In genomic region chr3:149610351-149611105, GRCh38 we compare ENCODE assay signal across 12 cellular contexts. TPM values are rescaled to one million over a fixed set of nuclear protein-coding genes. Genes with fewer than 3 reads are reported as not detected.
DNase-seq lines count a peak whose midpoint lies in the region; ATAC-seq, FAIRE-seq and TF ChIP-seq lines count a peak whose summit lies in the region.
"Had no signal": no experiment of that assay in that cellular context is flagged by ENCODE, and none has a peak within 500 bp of the region (broad histone marks: within the 10 kb centered on the region; RNA-seq: fewer than 3 reads in every experiment).

No MANE protein-coding gene starts in this region.

- H3K36me3 Mint-ChIP-seq in Calu3 (ENCODE audit: insufficient read depth, unreplicated experiment) (peaks cover 54% of the 10 kb centered on the region), progenitor cell of endocrine pancreas (ENCODE audit: insufficient read depth) (no peaks in the 10 kb centered on the region)
- H3K36me3 Mint-ChIP-seq: activated naive CD4-positive, alpha-beta T cell treated with anti-CD3 and anti-CD28 coated beads, Interleukin-2, amount 50 U/mL, for 24 hours had no signal

- no peaks in the 10 kb centered on the region for H3K9me3 Mint-ChIP-seq in Calu3 (ENCODE audit: low read depth, unreplicated experiment)
- H3K9me3 Mint-ChIP-seq in progenitor cell of endocrine pancreas (ENCODE audit: low read depth): no peaks in the 10 kb centered on the region
- H3K9me3 Mint-ChIP-seq: activated naive CD4-positive, alpha-beta T cell treated with anti-CD3 and anti-CD28 coated beads, Interleukin-2, amount 50 U/mL, for 24 hours had no signal

- no peaks in the 10 kb centered on the region for H3K36me3 ChIP-seq in GM12878 (ENCODE audit: control insufficient read depth in 2 of 2, insufficient read depth in 2 of 2, low read length in 1 of 2)
- H3K36me3 ChIP-seq: BE2C had no signal

- SMC1A ChIA-PET in GM12878 (lab: Charles Lee; ENCODE audit: uncharacterized antibody, unreplicated experiment): interaction anchor here (0.6 to 8.0 kb wide), 21 partner anchors 9 to 197 kb away, joined by 3 to 98 read pairs (median 7); partner anchors contain the start of gene WWTR1

- DNase-seq in Calu3: no peak
- DNase-seq in GM12878 (ENCODE audit: low read depth, low spot score): no peak
- DNase-seq in right cardiac atrium: peak; percentile 61 to 84 (median 69)
- no peak for DNase-seq in progenitor cell of endocrine pancreas (ENCODE audit: low spot score, unreplicated experiment)
- no peak for DNase-seq in SW480 (ENCODE audit: low spot score)
- DNase-seq in stimulated activated naive CD4-positive, alpha-beta T cell (lab: John Stamatoyannopoulos, UW): no peak
- no peak for DNase-seq in NCI-H1417 treated with DMSO at 0.1 percent for 48 hours (lab: John Stamatoyannopoulos, UW)
- DNase-seq: activated CD8-positive, alpha-beta memory T cell treated with anti-CD3 and anti-CD28 coated beads for 24 hours; BE2C; EL had no signal

- H3K4me2 ChIP-seq in GM12878 (ENCODE audit: control insufficient read depth, insufficient read depth): no peak overlapping the region

- H3K27ac Mint-ChIP-seq in Calu3 (ENCODE audit: unreplicated experiment) (peak overlapping the region; percentile 92), progenitor cell of endocrine pancreas (peak overlapping the region; percentile 33)
- H3K27ac Mint-ChIP-seq: activated naive CD4-positive, alpha-beta T cell treated with anti-CD3 and anti-CD28 coated beads, Interleukin-2, amount 50 U/mL, for 24 hours had no signal

- H3K4me3 Mint-ChIP-seq in Calu3 (ENCODE audit: low read depth, unreplicated experiment) (peak overlapping the region; percentile 31), progenitor cell of endocrine pancreas (ENCODE audit: low read depth) (no peak overlapping the region)
- H3K4me3 Mint-ChIP-seq: activated naive CD4-positive, alpha-beta T cell treated with anti-CD3 and anti-CD28 coated beads, Interleukin-2, amount 50 U/mL, for 24 hours had no signal

- H3K4me1 ChIP-seq in GM12878 (ENCODE audit: control insufficient read depth, insufficient read depth, low read length): peaks cover 16% of the 10 kb centered on the region; the same call in 1 of the 2 replicates
- peaks cover 10% of the 10 kb centered on the region for H3K4me1 ChIP-seq in right cardiac atrium (ENCODE audit: control insufficient read depth, insufficient read depth, low read length)
- H3K4me1 ChIP-seq: BE2C had no signal

- H3K4me1 Mint-ChIP-seq in Calu3 (ENCODE audit: low read depth, unreplicated experiment) (peaks cover 81% of the 10 kb centered on the region), progenitor cell of endocrine pancreas (ENCODE audit: low read depth) (peaks cover 12% of the 10 kb centered on the region)
- H3K4me1 Mint-ChIP-seq: activated naive CD4-positive, alpha-beta T cell treated with anti-CD3 and anti-CD28 coated beads, Interleukin-2, amount 50 U/mL, for 24 hours had no signal

- TF ChIP-seq RAD21 in GM12878 (IDR thresholded peaks at IDR 0.05; ENCODE audit: insufficient read depth, low read depth, low read length): no peak

- BruUV-seq in Calu3 (replicated peaks; lab: Mats Ljungman, UMichigan): no TSS peak
- no TSS peak for BruUV-seq in GM12878 (replicated peaks; lab: Mats Ljungman, UMichigan)

- FAIRE-seq in GM12878 (lab: Jason Lieb, UNC): no peak

- H3K9ac ChIP-seq in GM12878 (ENCODE audit: control insufficient read depth, insufficient read depth, low read length): no peak overlapping the region

- no peak for TF ChIP-seq CTCF in Calu3 (IDR thresholded peaks at IDR 0.05; ENCODE audit: unreplicated experiment)
- TF ChIP-seq CTCF in GM12878 (IDR thresholded peaks at IDR 0.05 in 2 of 3, conservative IDR thresholded peaks at IDR 0.05 in 1 of 3; ENCODE audit: control insufficient read depth in 2 of 3, extremely low read depth in 1 of 3, insufficient read depth in 1 of 3, low read depth in 3 of 3, low read length in 3 of 3): no peak
- TF ChIP-seq CTCF in progenitor cell of endocrine pancreas (IDR thresholded peaks at IDR 0.05; ENCODE audit: unreplicated experiment): no peak

- CTCF ChIA-PET in Calu3 (lab: Charles Lee): interaction anchor here (1.0 to 2.2 kb wide), 8 partner anchors 8 to 48 kb away, joined by 3 to 6 read pairs (median 4); partner anchors contain the start of gene WWTR1
- CTCF ChIA-PET in GM12878 (lab: Yijun Ruan, JAX): interaction anchor here (1.2 to 4.1 kb wide), 13 partner anchors 9 to 107 kb away, joined by 3 to 46 read pairs (median 7); partner anchors contain the start of gene WWTR1

- RAD21 ChIA-PET in GM12878 (lab: Charles Lee; ENCODE audit: unreplicated experiment): interaction anchor here (0.7 to 4.4 kb wide), 20 partner anchors 8 to 106 kb away, joined by 3 to 68 read pairs (median 8); partner anchors contain the start of gene WWTR1

- TF ChIP-seq EP300 in GM12878 (IDR thresholded peaks at IDR 0.05; ENCODE audit: borderline replicate concordance in 1 of 2, control insufficient read depth in 1 of 2, low read depth in 2 of 2, low read length in 2 of 2): no peak

- in situ Hi-C loops in GM12878 (cut with MboI): no loop called here

- 77% methylated on average over 6 of the region's 6 CpGs for WGBS in GM12878 (ENCODE audit: insufficient coverage, insufficient replicate concordance, low lambda C conversion rate, missing lambda C conversion rate)
- 40% methylated on average over 6 of the region's 6 CpGs for WGBS in right cardiac atrium

- H3K27ac ChIP-seq in GM12878 (ENCODE audit: control insufficient read depth, insufficient read depth): no peak overlapping the region
- H3K27ac ChIP-seq in right cardiac atrium (ENCODE audit: low read length): peak overlapping the region; percentile 51

- no peak overlapping the region for H2AFZ ChIP-seq in GM12878 (ENCODE audit: control insufficient read depth, low read depth, low read length)

- no peaks in the 10 kb centered on the region for H4K20me1 ChIP-seq in GM12878 (ENCODE audit: control insufficient read depth, insufficient read depth)

- H3K27me3 ChIP-seq in GM12878 (replicated peaks in 1 of 2; ENCODE audit: control insufficient read depth in 2 of 2, insufficient read depth in 2 of 2, low read length in 1 of 2) (no peaks in the 10 kb centered on the region), right cardiac atrium (ENCODE audit: control insufficient read depth, insufficient read depth) (no peaks in the 10 kb centered on the region)
- H3K27me3 ChIP-seq: BE2C had no signal

- no peak overlapping the region for H3K4me3 ChIP-seq in GM12878
- no peak overlapping the region for H3K4me3 ChIP-seq in right cardiac atrium (ENCODE audit: low read length)

- H3K9me3 ChIP-seq in GM12878 (replicated peaks; ENCODE audit: control insufficient read depth, insufficient read depth, low read length) (no peaks in the 10 kb centered on the region), right cardiac atrium (ENCODE audit: control insufficient read depth, low read length) (no peaks in the 10 kb centered on the region)
- H3K9me3 ChIP-seq: BE2C had no signal

- H3K27me3 Mint-ChIP-seq in Calu3 (ENCODE audit: unreplicated experiment): no peaks in the 10 kb centered on the region
- H3K27me3 Mint-ChIP-seq in progenitor cell of endocrine pancreas: no peaks in the 10 kb centered on the region

- POLR2A ChIA-PET in GM12878 (lab: Charles Lee): interaction anchor here (0.6 to 5.1 kb wide), 7 partner anchors 27 to 50 kb away, joined by 3 to 39 read pairs (median 4); no protein-coding TSS in a partner anchor

- intact Hi-C loops in Calu3 (cut with micrococcal nuclease; ENCODE audit: unreplicated experiment): no loop called here
- intact Hi-C loops in GM12878 (cut with micrococcal nuclease; ENCODE audit: unreplicated experiment): no loop called here
- intact Hi-C loops in right cardiac atrium (cut with DNase I): no loop called here

- TF ChIP-seq POLR2A in GM12878 (IDR thresholded peaks at IDR 0.05; ENCODE audit: low read depth, low read length): no peak

- H3K79me2 ChIP-seq in GM12878 (ENCODE audit: control insufficient read depth, insufficient read depth, low read length): no peaks in the 10 kb centered on the region; the same call in 1 of the 2 replicates

- peak; percentile 47 for ATAC-seq in GM12878
- ATAC-seq in right cardiac atrium: peak; percentile 46 to 75
- no peak for ATAC-seq in GM19455 (IDR thresholded peaks at IDR 0.05; ENCODE audit: unreplicated experiment)

TF ChIP-seq in GM12878, 131 proteins besides CTCF, POLR2A, EP300 and RAD21 (continues in another document):
- no peak for TF ChIP-seq ZNF384 (IDR thresholded peaks at IDR 0.05; ENCODE audit: borderline replicate concordance, low read depth, low read length)
- no peak for TF ChIP-seq POLR2AphosphoS2 (IDR thresholded peaks at IDR 0.05; ENCODE audit: low read depth, low read length)
- no peak for TF ChIP-seq MYC (IDR thresholded peaks at IDR 0.05; ENCODE audit: insufficient read depth, insufficient read length, insufficient replicate concordance, low read length, severe bottlenecking)
- TF ChIP-seq, protein P1, sequence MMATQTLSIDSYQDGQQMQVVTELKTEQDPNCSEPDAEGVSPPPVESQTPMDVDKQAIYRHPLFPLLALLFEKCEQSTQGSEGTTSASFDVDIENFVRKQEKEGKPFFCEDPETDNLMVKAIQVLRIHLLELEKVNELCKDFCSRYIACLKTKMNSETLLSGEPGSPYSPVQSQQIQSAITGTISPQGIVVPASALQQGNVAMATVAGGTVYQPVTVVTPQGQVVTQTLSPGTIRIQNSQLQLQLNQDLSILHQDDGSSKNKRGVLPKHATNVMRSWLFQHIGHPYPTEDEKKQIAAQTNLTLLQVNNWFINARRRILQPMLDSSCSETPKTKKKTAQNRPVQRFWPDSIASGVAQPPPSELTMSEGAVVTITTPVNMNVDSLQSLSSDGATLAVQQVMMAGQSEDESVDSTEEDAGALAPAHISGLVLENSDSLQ (IDR thresholded peaks at IDR 0.05): no peak

RNA-seq across cellular contexts. Expression of gene WWTR1, which starts 47.3 kb away (rescaled TPM):
- total RNA-seq in Calu3 (2022) (202 and 269 TPM in 2 replicates), GM12878 (2014; rRNA removed) (2.9 and 4.0 TPM in 2 replicates), GM12878 (2014; rRNA removed; fragmentation: Illumina TruSeq; extraction: Trizol) (2.5 and 3.0 TPM in 2 replicates), GM12878 (2021) (5.1 and 6.8 TPM in 2 replicates), right cardiac atrium (10 to 100 TPM; 48.2 to 99.2 (median 56.9) TPM), progenitor cell of endocrine pancreas (15.0 and 18.1 TPM in 2 replicates)
- 25.3 and 27.0 TPM in 2 replicates for total RNA-seq in GM12878 (2013; cell fraction: nucleolus; rRNA removed)
- 2.6 TPM for polyA plus RNA-seq in GM12878 (2011; ENCODE audit: low read depth)
- polyA plus RNA-seq in GM12878 (2011; rRNA removed) (12.6 and 18.5 TPM in 2 replicates), GM12878 (2014; fragmentation: Illumina TruSeq; extraction: Trizol) (10.0 and 10.2 TPM in 2 replicates), GM12878 (2014; fragmentation: Nextera tagmentation; extraction: Ambion mirVana) (1 to 10 TPM; 3.8 to 4.0 TPM), GM12878 (2014; rRNA removed) (4.7 and 5.0 TPM in 2 replicates), GM12878 (2016; fragmentation: Nextera tagmentation; extraction: Ambion mirVana) (1 to 10 TPM; 7.6 to 8.4 TPM), right cardiac atrium (23.0 TPM)
- polyA plus RNA-seq in GM12878 (2011; cell fraction: cytosol; rRNA removed): 12.8 and 16.6 TPM in 2 replicates
- 16.1 and 19.8 TPM in 2 replicates for polyA plus RNA-seq in GM12878 (2011; cell fraction: nucleus; rRNA removed)
- 4.3 and 5.2 TPM in 2 replicates for polyA plus RNA-seq in GM12878 (2012)
- polyA minus RNA-seq in GM12878 (2011; rRNA and poly(A)+ RNA removed): 23.5 and 26.9 TPM in 2 replicates
- polyA minus RNA-seq in GM12878 (2011; cell fraction: cytosol; rRNA and poly(A)+ RNA removed): 7.8 and 9.9 TPM in 2 replicates
- 33.4 and 61.2 TPM in 2 replicates for polyA minus RNA-seq in GM12878 (2011; cell fraction: nucleus; rRNA and poly(A)+ RNA removed)

Comparison
In these comparisons a context has a peak if more than half of its experiments do, and no peak if none do; other contexts are left out.
1. DNase-seq: peak in right cardiac atrium (3 of 3); none in Calu3 (single experiment), GM12878 (single experiment), progenitor cell of endocrine pancreas (single experiment), SW480 (single experiment), stimulated activated naive CD4-positive, alpha-beta T cell (0 of 6) and NCI-H1417 treated with DMSO at 0.1 percent for 48 hours (single experiment).